Comparison of ENCODE assay signal across 8 cellular contexts in genomic region chr22:50525991-50526848, GRCh38. TPM values are rescaled to one million over a fixed set of nuclear protein-coding genes. Genes with fewer than 3 reads are reported as not detected.
A peak's percentile ranks its signal among the peaks of the same experiment; 100 is the strongest.
DNase-seq lines count a peak whose midpoint lies in the region; ATAC-seq, FAIRE-seq and TF ChIP-seq lines count a peak whose summit lies in the region.

No MANE protein-coding gene starts in this region.

- ATAC-seq in A549 (peak; percentile 28), GM18498 (IDR thresholded peaks at IDR 0.05; ENCODE audit: unreplicated experiment) (peak; percentile 30), HG02943 (IDR thresholded peaks at IDR 0.05; ENCODE audit: low read depth, unreplicated experiment) (peak; percentile 33), left colon (peak; percentile 26)
- peak; percentile 57 for ATAC-seq in activated CD4-positive, alpha-beta T cell treated with anti-CD3 and anti-CD28 coated beads for 36 hours

- H3K4me3 ChIP-seq in A549 (peak overlapping the region; percentile 70), choroid plexus epithelial cell (ENCODE audit: low read depth, low read length) (peak overlapping the region; percentile 84)

- DNase-seq in A549 (ENCODE audit: low read depth in 1 of 2, low spot score in 1 of 2) (peak; percentile 53 to 74), NCI-H2196 treated with DMSO at 0.1 percent for 48 hours (lab: John Stamatoyannopoulos, UW; ENCODE audit: unreplicated experiment) (peak; percentile 16), choroid plexus epithelial cell (ENCODE audit: low read depth) (peak; percentile 83), left colon (peak; percentile 87 to 89)
- DNase-seq in activated CD4-positive, alpha-beta T cell treated with anti-CD3 and anti-CD28 coated beads for 36 hours, result peak; percentile 95
- peak; percentile 83 for DNase-seq in stimulated activated CD4-positive, alpha-beta T cell treated with anti-CD3 and anti-CD28 coated beads, Interleukin-2, amount 100 ng/mL, for 4 hours (ENCODE audit: low read depth)

- no peak for FAIRE-seq in A549 (lab: Jason Lieb, UNC)

- intact Hi-C loops in activated CD4-positive, alpha-beta T cell treated with anti-CD3 and anti-CD28 coated beads for 36 hours (cut with DNase I, micrococcal nuclease), result loop anchor here (1.0 to 5.0 kb wide), 12 partner anchors 18 to 674 kb away; partner anchors contain the start of genes CHKB (in 2 of the 2), NCAPH2 (in 2 of the 2), PIM3 (in 1 of the 2) and PPP6R2 (in 1 of the 2)
- intact Hi-C loops in left colon (cut with DNase I, micrococcal nuclease), result no loop called here

- peaks cover 20% of the 10 kb centered on the region for H3K4me1 ChIP-seq in A549

- peaks cover 23% of the 10 kb centered on the region for H3K36me3 Mint-ChIP-seq in activated CD4-positive, alpha-beta T cell treated with anti-CD3 and anti-CD28 coated beads for 36 hours (ENCODE audit: low read depth)

- POLR2A ChIA-PET in A549 (lab: Yijun Ruan, JAX), result interaction anchor here (0.6 to 2.8 kb wide), 9 partner anchors 13 to 336 kb away, joined by 3 to 36 read pairs (median 4); partner anchors contain the start of genes CHKB, KLHDC7B, LMF2 and NCAPH2
- POLR2A ChIA-PET in activated CD4-positive, alpha-beta T cell treated with anti-CD3 and anti-CD28 coated beads for 36 hours (lab: Charles Lee), result interaction anchor here (0.6 to 3.1 kb wide), 18 partner anchors 9 to 166 kb away, joined by 3 to 65 read pairs (median 6); partner anchors contain the start of genes CHKB, KLHDC7B, LMF2 and NCAPH2

- peak overlapping the region; percentile 96 for H3K4me2 ChIP-seq in A549

- H3K27ac Mint-ChIP-seq in activated CD4-positive, alpha-beta T cell treated with anti-CD3 and anti-CD28 coated beads for 36 hours, result peak overlapping the region; percentile 87

- peak in 1 of 2 experiments; percentile 33; a peak in 1 of 5 replicates for TF ChIP-seq RAD21 in A549 (conservative IDR thresholded peaks at IDR 0.05 in 1 of 2, IDR thresholded peaks at IDR 0.05 in 1 of 2)

- CTCF ChIA-PET in A549 (lab: Yijun Ruan, JAX), result interaction anchor here (0.7 to 2.7 kb wide), 32 partner anchors 9 to 385 kb away, joined by 3 to 31 read pairs (median 4); partner anchors contain the start of genes KLHDC7B, LMF2, NCAPH2 and SYCE3
- CTCF ChIA-PET in activated CD4-positive, alpha-beta T cell treated with anti-CD3 and anti-CD28 coated beads for 36 hours (lab: Charles Lee), result interaction anchor here (0.9 to 5.2 kb wide), 29 partner anchors 9 to 284 kb away, joined by 3 to 76 read pairs (median 6); partner anchors contain the start of genes CHKB, KLHDC7B, LMF2 and NCAPH2

- peak; percentile 23 for TF ChIP-seq POLR2A in A549 (IDR thresholded peaks at IDR 0.05; ENCODE audit: low read length)

- peaks cover 34% of the 10 kb centered on the region for H3K4me1 Mint-ChIP-seq in activated CD4-positive, alpha-beta T cell treated with anti-CD3 and anti-CD28 coated beads for 36 hours

- WGBS in A549 (ENCODE audit: missing lambda C conversion rate), result no CpG with 5 or more reads among the region's 93 CpGs

- no peaks in the 10 kb centered on the region for H3K9me3 ChIP-seq in A549

- H3K4me3 Mint-ChIP-seq in activated CD4-positive, alpha-beta T cell treated with anti-CD3 and anti-CD28 coated beads for 36 hours, result peak overlapping the region; percentile 77

- TF ChIP-seq CTCF in A549 (IDR thresholded peaks at IDR 0.05) (peak; percentile 68), choroid plexus epithelial cell (conservative IDR thresholded peaks at IDR 0.05; ENCODE audit: low read depth, low read length) (peak; percentile 33)

- peak overlapping the region; percentile 92 to 99 for H3K27ac ChIP-seq in A549

- H3K27me3 Mint-ChIP-seq in activated CD4-positive, alpha-beta T cell treated with anti-CD3 and anti-CD28 coated beads for 36 hours, result no peaks in the 10 kb centered on the region

- H3K9me3 Mint-ChIP-seq in activated CD4-positive, alpha-beta T cell treated with anti-CD3 and anti-CD28 coated beads for 36 hours (ENCODE audit: low read depth), result no peaks in the 10 kb centered on the region

- TF ChIP-seq EP300 in A549 (IDR thresholded peaks at IDR 0.05), result no peak

TF ChIP-seq in A549, 52 proteins besides CTCF, POLR2A, EP300 and RAD21:
- TF ChIP-seq SMC3 (IDR thresholded peaks at IDR 0.05), result peak; percentile 38
- 0 out of 2 replicates have a peak, but pooled peaks have one; percentile 10 for TF ChIP-seq TP53 (CRISPR knock-in tag; IDR thresholded peaks at IDR 0.05)
- TF ChIP-seq HDAC2 (IDR thresholded peaks at IDR 0.05), result no peak
- peak; percentile 69 for TF ChIP-seq MAX (IDR thresholded peaks at IDR 0.05)
- no peak for TF ChIP-seq E2F6 (IDR thresholded peaks at IDR 0.05; ENCODE audit: borderline replicate concordance, low read depth)
- 0 out of 3 replicates have a peak, but pooled peaks have one; percentile 14 for TF ChIP-seq BCL3 (IDR thresholded peaks at IDR 0.05)
- 0 out of 2 replicates have a peak, but pooled peaks have one; percentile 17 for TF ChIP-seq MYC (IDR thresholded peaks at IDR 0.05; ENCODE audit: borderline replicate concordance, low read length)
- TF ChIP-seq JUN (IDR thresholded peaks at IDR 0.05), result peak in 1 of 2 experiments; percentile 65; a peak in 3 of 5 replicates
- no peak for TF ChIP-seq EHMT2 (IDR thresholded peaks at IDR 0.05; ENCODE audit: low read depth)
- peak; percentile 39; the same call in 1 of the 2 replicates for TF ChIP-seq PHF8 (IDR thresholded peaks at IDR 0.05; ENCODE audit: borderline replicate concordance, low read depth)
- TF ChIP-seq SREBF2 (IDR thresholded peaks at IDR 0.05), result no peak
- TF ChIP-seq NR3C1 (IDR thresholded peaks at IDR 0.05), result no peak
- TF ChIP-seq CEBPB (IDR thresholded peaks at IDR 0.05), result no peak
TF ChIP-seq in A549: peak in this region for 7.

RNA-seq across cellular contexts. Expression of gene SCO2, which starts 0.8 kb away (rescaled TPM):
- polyA plus RNA-seq in A549 (2011; rRNA removed) (0.37 and 1.9 TPM in 2 replicates), A549 (2017; fragmentation: RNase III; extraction: RNeasy Plus Mini Kit Qiagen cat#74134 plus additional on column Dnase treatment) (1.7 to 2.6 TPM (median 2.3 TPM) in 3 replicates)
- 2.9 and 4.5 TPM in 2 replicates for polyA plus RNA-seq in A549 (2012; cell fraction: cytosol; rRNA removed)
- polyA plus RNA-seq in A549 (2012; cell fraction: nucleus; rRNA removed), result 3.9 and 5.8 TPM in 2 replicates
- polyA minus RNA-seq in A549 (2011; rRNA and poly(A)+ RNA removed), result 0.58 TPM in 1 of 2 replicates, not detected in the other
- total RNA-seq in activated CD4-positive, alpha-beta T cell treated with anti-CD3 and anti-CD28 coated beads for 36 hours, result 1 to 10 TPM; 2.4 to 5.6 TPM
- total RNA-seq in left colon, result 1 to 10 TPM; 5.5 to 5.7 TPM

RNA-seq across cellular contexts. Expression of gene TYMP, which starts 3.6 kb away (rescaled TPM):
- polyA plus RNA-seq in A549 (2011; rRNA removed), result 4.8 and 5.9 TPM in 2 replicates
- polyA plus RNA-seq in A549 (2012; cell fraction: cytosol; rRNA removed), result 14.8 and 20.2 TPM in 2 replicates
- 33.3 and 44.0 TPM in 2 replicates for polyA plus RNA-seq in A549 (2012; cell fraction: nucleus; rRNA removed)
- polyA plus RNA-seq in A549 (2017; fragmentation: RNase III; extraction: RNeasy Plus Mini Kit Qiagen cat#74134 plus additional on column Dnase treatment), result 9.0 to 11.0 TPM (median 10.6 TPM) in 3 replicates
- 5.7 and 5.9 TPM in 2 replicates for polyA minus RNA-seq in A549 (2011; rRNA and poly(A)+ RNA removed)
- 10 to 100 TPM; 26.9 to 44.3 TPM for total RNA-seq in activated CD4-positive, alpha-beta T cell treated with anti-CD3 and anti-CD28 coated beads for 36 hours
- 10 to 100 TPM; 32.0 to 33.0 TPM for total RNA-seq in left colon

RNA-seq across cellular contexts. Expression of gene NCAPH2, which starts 18.2 kb away (rescaled TPM):
- polyA plus RNA-seq in A549 (2011; rRNA removed) (13.9 and 14.3 TPM in 2 replicates), A549 (2017; fragmentation: RNase III; extraction: RNeasy Plus Mini Kit Qiagen cat#74134 plus additional on column Dnase treatment) (27.7 to 29.4 TPM (median 29.1 TPM) in 3 replicates)
- polyA plus RNA-seq in A549 (2012; cell fraction: cytosol; rRNA removed), result 32.0 and 36.0 TPM in 2 replicates
- 80.2 and 89.5 TPM in 2 replicates for polyA plus RNA-seq in A549 (2012; cell fraction: nucleus; rRNA removed)
- 22.2 and 25.2 TPM in 2 replicates for polyA minus RNA-seq in A549 (2011; rRNA and poly(A)+ RNA removed)
- total RNA-seq in activated CD4-positive, alpha-beta T cell treated with anti-CD3 and anti-CD28 coated beads for 36 hours, result 100 to 1,000 TPM; 115 to 123 TPM
- total RNA-seq in left colon, result 10 to 100 TPM; 26.6 to 27.1 TPM

RNA-seq across cellular contexts. Expression of gene LMF2, which starts 18.7 kb away (rescaled TPM):
- polyA plus RNA-seq in A549 (2011; rRNA removed), result 13.0 and 15.1 TPM in 2 replicates
- 32.8 and 51.2 TPM in 2 replicates for polyA plus RNA-seq in A549 (2012; cell fraction: cytosol; rRNA removed)
- 317 and 562 TPM in 2 replicates for polyA plus RNA-seq in A549 (2012; cell fraction: nucleus; rRNA removed)
- 31.8 to 34.2 TPM (median 32.5 TPM) in 3 replicates for polyA plus RNA-seq in A549 (2017; fragmentation: RNase III; extraction: RNeasy Plus Mini Kit Qiagen cat#74134 plus additional on column Dnase treatment)
- polyA minus RNA-seq in A549 (2011; rRNA and poly(A)+ RNA removed), result 11.6 and 15.9 TPM in 2 replicates
- total RNA-seq in activated CD4-positive, alpha-beta T cell treated with anti-CD3 and anti-CD28 coated beads for 36 hours, result 10 to 100 TPM; 46.8 to 49.4 TPM
- total RNA-seq in left colon, result 10 to 100 TPM; 58.7 to 59.3 TPM

RNA-seq across cellular contexts. Expression of gene KLHDC7B, which starts 19.5 kb away (rescaled TPM):
- polyA plus RNA-seq in A549 (2011; rRNA removed) (0.09 and 0.15 TPM in 2 replicates), A549 (2017; fragmentation: RNase III; extraction: RNeasy Plus Mini Kit Qiagen cat#74134 plus additional on column Dnase treatment) (not detected in 3 replicates)
- 0.01 TPM in 2 replicates for polyA plus RNA-seq in A549 (2012; cell fraction: cytosol; rRNA removed)
- polyA plus RNA-seq in A549 (2012; cell fraction: nucleus; rRNA removed), result 0.02 and 0.04 TPM in 2 replicates
- polyA minus RNA-seq in A549 (2011; rRNA and poly(A)+ RNA removed), result 0.24 and 0.37 TPM in 2 replicates
- 1 to 10 TPM; 5.7 to 6.4 TPM for total RNA-seq in activated CD4-positive, alpha-beta T cell treated with anti-CD3 and anti-CD28 coated beads for 36 hours
- under 1 TPM in 1 of 2 donors, not detected in 1; 0.17 TPM for total RNA-seq in left colon

Comparison
In these comparisons a context has a peak if more than half of its experiments do, and no peak if none do; other contexts are left out.
1. Peak in every context shown above with its lines: DNase-seq, ATAC-seq, H3K4me3 ChIP-seq and H3K27ac ChIP-seq.
2. DNase-seq: peak in every context shown above with its lines; median percentile 95 in activated CD4-positive, alpha-beta T cell treated with anti-CD3 and anti-CD28 coated beads for 36 hours; 88 in left colon; 83 in choroid plexus epithelial cell; 83 in stimulated activated CD4-positive, alpha-beta T cell treated with anti-CD3 and anti-CD28 coated beads, Interleukin-2, amount 100 ng/mL, for 4 hours; 64 in A549; 16 in NCI-H2196 treated with DMSO at 0.1 percent for 48 hours.
3. RNA of gene NCAPH2, which starts 18.2 kb away (total RNA-seq): 115 to 123 TPM in activated CD4-positive, alpha-beta T cell treated with anti-CD3 and anti-CD28 coated beads for 36 hours; 26.6 to 27.1 TPM in left colon; every median in the first group is over 4 times any median in the second.
4. intact Hi-C loops: an anchor here in activated CD4-positive, alpha-beta T cell treated with anti-CD3 and anti-CD28 coated beads for 36 hours (1.0 to 5.0 kb wide); none called in left colon.